ENCODE assay signal across 30 cellular contexts in the genomic region with DNA sequence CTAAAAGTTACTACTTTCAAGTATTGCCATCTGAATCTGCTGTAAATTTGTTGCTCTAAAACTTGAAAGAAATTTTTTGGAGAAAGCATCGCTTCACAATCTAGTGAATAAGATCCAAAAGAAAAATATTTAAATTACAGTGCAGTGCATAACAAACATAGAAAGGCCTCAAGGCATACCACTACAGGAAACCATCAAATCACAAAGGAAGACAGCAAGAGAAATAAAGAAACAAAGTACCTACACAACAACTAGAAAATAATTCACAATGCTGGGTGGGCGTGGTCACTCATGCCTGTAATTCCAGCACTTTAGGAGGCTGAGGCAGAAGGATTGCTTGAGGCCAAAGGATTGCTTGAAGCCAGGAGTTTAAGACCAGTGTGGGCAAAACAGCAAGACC.
"Had no signal": no experiment of that assay in that cellular context is flagged by ENCODE, and none has a peak within 500 bp of the region (broad histone marks: within the 10 kb centered on the region; RNA-seq: fewer than 3 reads in every experiment).

No MANE protein-coding gene starts in this region.

- H3K4me3 ChIP-seq: adrenal gland, body of pancreas, breast epithelium had no signal

- H3K27ac Mint-ChIP-seq: activated B cell treated with CpG ODN at 0.5 μM for 24 hours; activated CD4-positive, alpha-beta memory T cell treated with anti-CD3 and anti-CD28 coated beads for 36 hours; activated CD4-positive, alpha-beta T cell treated with anti-CD3 and anti-CD28 coated beads, Interleukin-2, amount 10 ng/mL, durations not matched to agents 24 days and 14 days; activated CD8-positive, alpha-beta T cell treated with anti-CD3 and anti-CD28 coated beads for 36 hours; activated naive CD4-positive, alpha-beta T cell treated with anti-CD3 and anti-CD28 coated beads for 36 hours; activated naive CD4-positive, alpha-beta T cell treated with anti-CD3 and anti-CD28 coated beads, Interleukin-2, amount 50 U/mL, for 72 hours; activated naive CD8-positive, alpha-beta T cell treated with anti-CD3 and anti-CD28 coated beads for 36 hours; activated T-cell treated with anti-CD3 and anti-CD28 coated beads, Interleukin-2, amount 50 U/mL, for 72 hours; activated T-helper 1 cell treated with anti-CD3 and anti-CD28 coated beads, Interleukin-12 subunit alpha, Interleukin-12 subunit beta, Interleukin-2, Interleukin-4 antibody, amounts not matched to agents 30 ng/mL and 10 ng/mL and 1 ng/mL, durations not matched to agents 14 hours and 24 hours and 36 hours; activated T-helper 17 cell treated with anti-CD3 and anti-CD28 coated beads, Interleukin-2, amount 50 U/mL, for 72 hours; T-helper 17 cell had no signal

- H3K27me3 Mint-ChIP-seq: activated B cell treated with CpG ODN at 0.5 μM for 24 hours; activated CD4-positive, alpha-beta memory T cell treated with anti-CD3 and anti-CD28 coated beads for 36 hours; activated CD4-positive, alpha-beta T cell treated with anti-CD3 and anti-CD28 coated beads, Interleukin-2, amount 10 ng/mL, durations not matched to agents 24 days and 14 days; activated CD8-positive, alpha-beta T cell treated with anti-CD3 and anti-CD28 coated beads for 36 hours; activated naive CD8-positive, alpha-beta T cell treated with anti-CD3 and anti-CD28 coated beads for 36 hours; activated T-helper 17 cell treated with anti-CD3 and anti-CD28 coated beads, Interleukin-2, amount 50 U/mL, for 72 hours; T-helper 17 cell had no signal

- H3K9me3 ChIP-seq: body of pancreas, breast epithelium had no signal

- H3K4me3 Mint-ChIP-seq: activated B cell treated with CpG ODN at 0.5 μM for 24 hours; activated CD4-positive, alpha-beta memory T cell treated with anti-CD3 and anti-CD28 coated beads for 36 hours; activated CD4-positive, alpha-beta T cell treated with anti-CD3 and anti-CD28 coated beads, Interleukin-2, amount 10 ng/mL, durations not matched to agents 24 days and 14 days; activated CD8-positive, alpha-beta T cell treated with anti-CD3 and anti-CD28 coated beads for 36 hours; activated naive CD4-positive, alpha-beta T cell treated with anti-CD3 and anti-CD28 coated beads for 36 hours; activated naive CD8-positive, alpha-beta T cell treated with anti-CD3 and anti-CD28 coated beads for 36 hours; activated T-cell treated with anti-CD3 and anti-CD28 coated beads, Interleukin-2, amount 50 U/mL, for 4 hours; activated T-cell treated with anti-CD3 and anti-CD28 coated beads, Interleukin-2, amount 50 U/mL, for 72 hours; activated T-helper 1 cell treated with anti-CD3 and anti-CD28 coated beads, Interleukin-12 subunit alpha, Interleukin-12 subunit beta, Interleukin-2, Interleukin-4 antibody, amounts not matched to agents 30 ng/mL and 10 ng/mL and 1 ng/mL, durations not matched to agents 14 hours and 24 hours and 36 hours; activated T-helper 17 cell treated with anti-CD3 and anti-CD28 coated beads, Interleukin-2, amount 50 U/mL, for 72 hours; T-helper 17 cell had no signal

- H3K27ac ChIP-seq: adrenal gland, body of pancreas, brain microvascular endothelial cell, breast epithelium, VCaP had no signal

- H3K36me3 ChIP-seq: adrenal gland, brain microvascular endothelial cell, breast epithelium had no signal

- H3K9me3 Mint-ChIP-seq: activated naive CD4-positive, alpha-beta T cell treated with anti-CD3 and anti-CD28 coated beads for 36 hours; activated naive CD4-positive, alpha-beta T cell treated with anti-CD3 and anti-CD28 coated beads, Interleukin-2, amount 50 U/mL, for 72 hours; activated T-cell treated with anti-CD3 and anti-CD28 coated beads, Interleukin-2, amount 50 U/mL, for 72 hours; activated T-helper 17 cell treated with anti-CD3 and anti-CD28 coated beads, Interleukin-2, amount 50 U/mL, for 72 hours had no signal

- H3K27me3 ChIP-seq: adrenal gland, body of pancreas, brain microvascular endothelial cell, breast epithelium had no signal

- DNase-seq: activated B cell treated with CpG ODN at 0.5 μM for 24 hours; activated CD4-positive, alpha-beta memory T cell treated with anti-CD3 and anti-CD28 coated beads for 36 hours; activated CD4-positive, alpha-beta T cell treated with anti-CD3 and anti-CD28 coated beads for 4 hours; activated CD4-positive, alpha-beta T cell treated with anti-CD3 and anti-CD28 coated beads, Interleukin-2, amount 10 ng/mL, durations not matched to agents 24 days and 14 days; activated CD4-positive, CD25-positive, alpha-beta regulatory T cell treated with anti-CD3 and anti-CD28 coated beads, Interleukin-2, amount 50 U/mL, for 72 hours; activated CD8-positive, alpha-beta memory T cell treated with anti-CD3 and anti-CD28 coated beads, Interleukin-2, amount 50 U/mL, for 4 hours; activated CD8-positive, alpha-beta T cell treated with anti-CD3 and anti-CD28 coated beads for 36 hours; activated effector memory CD4-positive, alpha-beta T cell treated with anti-CD3 and anti-CD28 coated beads, Interleukin-2, amount 50 U/mL, for 16 hours; activated gamma-delta T cell treated with Interleukin-2 at 50 U/mL for 16 hours; activated naive CD4-positive, alpha-beta T cell; activated naive CD4-positive, alpha-beta T cell treated with anti-CD3 and anti-CD28 coated beads for 36 hours; activated naive CD4-positive, alpha-beta T cell treated with anti-CD3 and anti-CD28 coated beads, Interleukin-2, amount 50 U/mL, for 16 hours; activated naive CD8-positive, alpha-beta T cell treated with anti-CD3 and anti-CD28 coated beads for 36 hours; activated T-cell treated with anti-CD3 and anti-CD28 coated beads for 4 hours; activated T-cell treated with anti-CD3 and anti-CD28 coated beads, Interleukin-2, amount 50 U/mL, for 1 hour; activated T-cell treated with anti-CD3 and anti-CD28 coated beads, Interleukin-2, amount 50 U/mL, for 4 hours; activated T-cell treated with anti-CD3 and anti-CD28 coated beads, Interleukin-2, amount 50 U/mL, for 72 hours; adrenal gland; amniotic stem cell; aorta; body of pancreas; brain microvascular endothelial cell; central memory CD4-positive, alpha-beta T cell; T-helper 17 cell; T-helper 9 cell had no signal

- H3K4me1 ChIP-seq: adrenal gland, body of pancreas, breast epithelium had no signal

- H3K4me1 Mint-ChIP-seq: activated T-helper 17 cell treated with anti-CD3 and anti-CD28 coated beads, Interleukin-2, amount 50 U/mL, for 72 hours; T-helper 17 cell had no signal
